In the genomic region with DNA sequence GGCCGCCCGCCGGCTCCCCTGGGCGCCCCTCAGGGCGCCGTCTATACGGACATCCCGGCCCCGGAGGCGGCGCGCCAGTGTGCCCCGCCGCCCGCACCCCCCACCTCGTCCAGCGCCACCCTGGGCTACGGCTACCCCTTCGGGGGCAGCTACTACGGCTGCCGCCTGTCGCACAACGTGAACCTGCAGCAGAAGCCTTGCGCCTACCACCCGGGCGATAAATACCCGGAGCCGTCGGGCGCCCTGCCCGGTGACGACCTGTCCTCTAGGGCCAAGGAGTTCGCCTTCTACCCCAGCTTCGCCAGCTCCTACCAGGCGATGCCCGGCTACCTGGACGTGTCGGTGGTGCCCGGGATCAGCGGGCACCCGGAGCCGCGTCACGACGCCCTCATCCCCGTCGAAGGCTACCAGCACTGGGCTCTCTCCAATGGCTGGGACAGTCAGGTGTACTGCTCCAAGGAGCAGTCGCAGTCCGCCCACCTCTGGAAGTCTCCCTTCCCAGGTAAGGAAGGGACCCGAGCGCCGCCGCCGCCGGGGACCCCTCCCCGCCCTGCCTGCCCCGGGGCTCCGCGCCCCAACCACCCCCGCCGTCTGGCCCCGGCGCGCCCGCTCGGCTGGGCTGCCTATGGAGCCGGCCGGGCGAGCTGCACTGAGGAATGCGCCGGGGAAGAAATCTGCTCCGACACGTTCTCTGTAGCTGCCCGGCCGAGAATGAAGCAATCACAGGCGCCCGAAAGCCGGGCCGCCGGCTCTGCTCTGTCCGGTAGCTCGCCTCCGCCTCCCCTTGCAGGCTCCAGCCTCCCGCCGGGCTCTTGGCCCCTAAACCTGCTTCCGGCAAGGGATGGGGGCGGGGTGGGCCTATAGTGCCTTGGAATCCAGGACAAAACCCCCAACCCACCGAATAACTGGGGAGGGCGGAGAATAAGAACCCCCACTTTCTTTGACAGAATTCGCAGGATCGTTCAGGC, we compare ENCODE assay signal across 11 cellular contexts. TPM values are rescaled to one million over a fixed set of nuclear protein-coding genes. Genes with fewer than 3 reads are reported as not detected.
A peak's percentile ranks its signal among the peaks of the same experiment; 100 is the strongest.
DNase-seq lines count a peak whose midpoint lies in the region; TF ChIP-seq lines count a peak whose summit lies in the region.
"Had no signal": no experiment of that assay in that cellular context is flagged by ENCODE, and none has a peak within 500 bp of the region (broad histone marks: within the 10 kb centered on the region; RNA-seq: fewer than 3 reads in every experiment).

No MANE protein-coding gene starts in this region.

- no peaks in the 10 kb centered on the region for H3K36me3 Mint-ChIP-seq in activated CD4-positive, alpha-beta memory T cell treated with anti-CD3 and anti-CD28 coated beads for 36 hours
- H3K36me3 Mint-ChIP-seq in activated CD4-positive, alpha-beta memory T cell treated with anti-CD3 and anti-CD28 coated beads, Interleukin-2, amount 10 ng/mL, durations not matched to agents 7 days and 5 days (ENCODE audit: low read depth), result no peaks in the 10 kb centered on the region
- H3K36me3 Mint-ChIP-seq in activated T-helper 2 cell treated with anti-CD3 and anti-CD28 coated beads, Interferon-gamma antibody, Interleukin-2, Interleukin-4, amounts not matched to agents 10 μg/mL and 5 μg/mL and 100 μg/mL, durations not matched to agents 14 hours and 24 hours and 36 hours (ENCODE audit: low read depth), result no peaks in the 10 kb centered on the region
- H3K36me3 Mint-ChIP-seq: stimulated activated effector memory CD8-positive, alpha-beta T cell treated with anti-CD3 and anti-CD28 coated beads, Interleukin-12 subunit alpha, Interleukin-12 subunit beta, amount 100 ng/mL, for 72 hours had no signal

- peaks cover 77% of the 10 kb centered on the region for H3K27me3 Mint-ChIP-seq in activated CD4-positive, alpha-beta memory T cell treated with anti-CD3 and anti-CD28 coated beads for 36 hours
- peaks cover 87% of the 10 kb centered on the region for H3K27me3 Mint-ChIP-seq in activated CD4-positive, alpha-beta memory T cell treated with anti-CD3 and anti-CD28 coated beads, Interleukin-2, amount 10 ng/mL, durations not matched to agents 7 days and 5 days
- H3K27me3 Mint-ChIP-seq in activated T-helper 2 cell treated with anti-CD3 and anti-CD28 coated beads, Interferon-gamma antibody, Interleukin-2, Interleukin-4, amounts not matched to agents 10 μg/mL and 5 μg/mL and 100 μg/mL, durations not matched to agents 14 hours and 24 hours and 36 hours (ENCODE audit: low read depth), result peaks cover 90% of the 10 kb centered on the region

- H3K9me3 Mint-ChIP-seq in activated CD4-positive, alpha-beta memory T cell treated with anti-CD3 and anti-CD28 coated beads for 36 hours, result no peaks in the 10 kb centered on the region
- H3K9me3 Mint-ChIP-seq in activated CD4-positive, alpha-beta memory T cell treated with anti-CD3 and anti-CD28 coated beads, Interleukin-2, amount 10 ng/mL, durations not matched to agents 7 days and 5 days, result no peaks in the 10 kb centered on the region
- no peaks in the 10 kb centered on the region for H3K9me3 Mint-ChIP-seq in activated T-helper 2 cell treated with anti-CD3 and anti-CD28 coated beads, Interferon-gamma antibody, Interleukin-2, Interleukin-4, amounts not matched to agents 10 μg/mL and 5 μg/mL and 100 μg/mL, durations not matched to agents 14 hours and 24 hours and 36 hours
- H3K9me3 Mint-ChIP-seq: stimulated activated effector memory CD8-positive, alpha-beta T cell treated with anti-CD3 and anti-CD28 coated beads, Interleukin-12 subunit alpha, Interleukin-12 subunit beta, amount 100 ng/mL, for 72 hours had no signal

- POLR2A ChIA-PET in activated CD4-positive, alpha-beta memory T cell treated with anti-CD3 and anti-CD28 coated beads for 36 hours (lab: Charles Lee), result no interaction called here
- POLR2A ChIA-PET in activated CD4-positive, alpha-beta memory T cell treated with anti-CD3 and anti-CD28 coated beads, Interleukin-2, amount 10 ng/mL, durations not matched to agents 7 days and 5 days (lab: Charles Lee), result no interaction called here

- H3K4me3 Mint-ChIP-seq in activated CD4-positive, alpha-beta memory T cell treated with anti-CD3 and anti-CD28 coated beads for 36 hours, result peak overlapping the region; percentile 21
- no peak overlapping the region for H3K4me3 Mint-ChIP-seq in activated CD4-positive, alpha-beta memory T cell treated with anti-CD3 and anti-CD28 coated beads, Interleukin-2, amount 10 ng/mL, durations not matched to agents 7 days and 5 days
- no peak overlapping the region for H3K4me3 Mint-ChIP-seq in activated T-helper 2 cell treated with anti-CD3 and anti-CD28 coated beads, Interferon-gamma antibody, Interleukin-2, Interleukin-4, amounts not matched to agents 10 μg/mL and 5 μg/mL and 100 μg/mL, durations not matched to agents 14 hours and 24 hours and 36 hours (ENCODE audit: low read depth)
- H3K4me3 Mint-ChIP-seq: stimulated activated effector memory CD8-positive, alpha-beta T cell treated with anti-CD3 and anti-CD28 coated beads, Interleukin-12 subunit alpha, Interleukin-12 subunit beta, amount 100 ng/mL, for 72 hours had no signal

- H3K27ac ChIP-seq in VCaP, result peak overlapping the region; percentile 33; the same call in 1 of the 2 replicates
- H3K27ac ChIP-seq: BLaER1 had no signal

- no peak for TF ChIP-seq CTCF in VCaP (conservative IDR thresholded peaks at IDR 0.05)

- DNase-seq in activated CD4-positive, alpha-beta memory T cell treated with anti-CD3 and anti-CD28 coated beads for 36 hours, result no peak
- no peak for DNase-seq in activated CD4-positive, alpha-beta memory T cell treated with anti-CD3 and anti-CD28 coated beads, Interleukin-2, amount 10 ng/mL, durations not matched to agents 7 days and 5 days
- DNase-seq in left kidney (ENCODE audit: low read depth, low spot score), result peak; percentile 81
- peak; percentile 71 for DNase-seq in ureter (ENCODE audit: low spot score)
- DNase-seq in activated T-helper 2 cell treated with anti-CD3 and anti-CD28 coated beads, Interferon-gamma antibody, Interleukin-2, Interleukin-4, amounts not matched to agents 10 μg/mL and 5 μg/mL and 100 μg/mL, durations not matched to agents 14 hours and 24 hours and 36 hours (ENCODE audit: low spot score), result no peak
- no peak for DNase-seq in NCI-H446 (lab: John Stamatoyannopoulos, UW)
- DNase-seq in activated gamma-delta T cell treated with Interleukin-2 at 50 U/mL for 16 hours, result no peak

- CTCF ChIA-PET in activated CD4-positive, alpha-beta memory T cell treated with anti-CD3 and anti-CD28 coated beads for 36 hours (lab: Charles Lee), result interaction anchor here (1.3 to 2.7 kb wide), 3 partner anchors 13 to 262 kb away, joined by 3 to 8 read pairs (median 4); no protein-coding TSS in a partner anchor
- CTCF ChIA-PET in activated CD4-positive, alpha-beta memory T cell treated with anti-CD3 and anti-CD28 coated beads, Interleukin-2, amount 10 ng/mL, durations not matched to agents 7 days and 5 days (lab: Charles Lee), result no interaction called here

- intact Hi-C loops in activated CD4-positive, alpha-beta memory T cell treated with anti-CD3 and anti-CD28 coated beads for 36 hours (cut with micrococcal nuclease), result no loop called here
- intact Hi-C loops in activated T-helper 2 cell treated with anti-CD3 and anti-CD28 coated beads, Interferon-gamma antibody, Interleukin-2, Interleukin-4, amounts not matched to agents 10 μg/mL and 5 μg/mL and 100 μg/mL, durations not matched to agents 14 hours and 24 hours and 36 hours (cut with micrococcal nuclease), result loop anchor here (2.0 to 10.0 kb wide), 3 partner anchors 33 to 189 kb away; a partner anchor contains a TSS

- no peak overlapping the region for H3K27ac Mint-ChIP-seq in activated CD4-positive, alpha-beta memory T cell treated with anti-CD3 and anti-CD28 coated beads for 36 hours
- H3K27ac Mint-ChIP-seq in activated CD4-positive, alpha-beta memory T cell treated with anti-CD3 and anti-CD28 coated beads, Interleukin-2, amount 10 ng/mL, durations not matched to agents 7 days and 5 days, result no peak overlapping the region
- H3K27ac Mint-ChIP-seq in activated T-helper 2 cell treated with anti-CD3 and anti-CD28 coated beads, Interferon-gamma antibody, Interleukin-2, Interleukin-4, amounts not matched to agents 10 μg/mL and 5 μg/mL and 100 μg/mL, durations not matched to agents 14 hours and 24 hours and 36 hours, result no peak overlapping the region
- H3K27ac Mint-ChIP-seq: stimulated activated effector memory CD8-positive, alpha-beta T cell treated with anti-CD3 and anti-CD28 coated beads, Interleukin-12 subunit alpha, Interleukin-12 subunit beta, amount 100 ng/mL, for 72 hours had no signal

- peaks cover 8% of the 10 kb centered on the region for H3K4me1 Mint-ChIP-seq in activated CD4-positive, alpha-beta memory T cell treated with anti-CD3 and anti-CD28 coated beads for 36 hours (ENCODE audit: low read depth)
- H3K4me1 Mint-ChIP-seq in activated CD4-positive, alpha-beta memory T cell treated with anti-CD3 and anti-CD28 coated beads, Interleukin-2, amount 10 ng/mL, durations not matched to agents 7 days and 5 days, result no peaks in the 10 kb centered on the region
- H3K4me1 Mint-ChIP-seq in activated T-helper 2 cell treated with anti-CD3 and anti-CD28 coated beads, Interferon-gamma antibody, Interleukin-2, Interleukin-4, amounts not matched to agents 10 μg/mL and 5 μg/mL and 100 μg/mL, durations not matched to agents 14 hours and 24 hours and 36 hours (ENCODE audit: low read depth), result no peaks in the 10 kb centered on the region

RNA-seq across cellular contexts. Expression of a gene that starts 0.8 kb away (rescaled TPM):
- not detected for total RNA-seq in activated CD4-positive, alpha-beta memory T cell treated with anti-CD3 and anti-CD28 coated beads for 36 hours
- not detected for total RNA-seq in activated CD4-positive, alpha-beta memory T cell treated with anti-CD3 and anti-CD28 coated beads, Interleukin-2, amount 10 ng/mL, durations not matched to agents 7 days and 5 days
- 0.21 TPM for total RNA-seq in ureter
- total RNA-seq in activated T-helper 2 cell treated with anti-CD3 and anti-CD28 coated beads, Interferon-gamma antibody, Interleukin-2, Interleukin-4, amounts not matched to agents 10 μg/mL and 5 μg/mL and 100 μg/mL, durations not matched to agents 14 hours and 24 hours and 36 hours, result not detected in 2 replicates
- total RNA-seq: pulmonary artery endothelial cell had no signal

RNA-seq across cellular contexts. Expression of a gene that starts 15.3 kb away (rescaled TPM):
- total RNA-seq in activated CD4-positive, alpha-beta memory T cell treated with anti-CD3 and anti-CD28 coated beads for 36 hours, result not detected
- not detected for total RNA-seq in activated CD4-positive, alpha-beta memory T cell treated with anti-CD3 and anti-CD28 coated beads, Interleukin-2, amount 10 ng/mL, durations not matched to agents 7 days and 5 days
- not detected for total RNA-seq in ureter
- total RNA-seq in activated T-helper 2 cell treated with anti-CD3 and anti-CD28 coated beads, Interferon-gamma antibody, Interleukin-2, Interleukin-4, amounts not matched to agents 10 μg/mL and 5 μg/mL and 100 μg/mL, durations not matched to agents 14 hours and 24 hours and 36 hours, result not detected in 2 replicates
- total RNA-seq: pulmonary artery endothelial cell had no signal

RNA-seq across cellular contexts. Expression of a gene that starts 33.5 kb away (rescaled TPM):
- total RNA-seq in activated CD4-positive, alpha-beta memory T cell treated with anti-CD3 and anti-CD28 coated beads for 36 hours, result not detected
- total RNA-seq in activated CD4-positive, alpha-beta memory T cell treated with anti-CD3 and anti-CD28 coated beads, Interleukin-2, amount 10 ng/mL, durations not matched to agents 7 days and 5 days, result not detected
- 1.7 TPM for total RNA-seq in ureter
- not detected in 2 replicates for total RNA-seq in activated T-helper 2 cell treated with anti-CD3 and anti-CD28 coated beads, Interferon-gamma antibody, Interleukin-2, Interleukin-4, amounts not matched to agents 10 μg/mL and 5 μg/mL and 100 μg/mL, durations not matched to agents 14 hours and 24 hours and 36 hours
- total RNA-seq: pulmonary artery endothelial cell had no signal

RNA-seq across cellular contexts. Expression of a gene that starts 35.3 kb away (rescaled TPM):
- not detected for total RNA-seq in activated CD4-positive, alpha-beta memory T cell treated with anti-CD3 and anti-CD28 coated beads for 36 hours
- not detected for total RNA-seq in activated CD4-positive, alpha-beta memory T cell treated with anti-CD3 and anti-CD28 coated beads, Interleukin-2, amount 10 ng/mL, durations not matched to agents 7 days and 5 days
- 6.6 TPM for total RNA-seq in ureter
- total RNA-seq in activated T-helper 2 cell treated with anti-CD3 and anti-CD28 coated beads, Interferon-gamma antibody, Interleukin-2, Interleukin-4, amounts not matched to agents 10 μg/mL and 5 μg/mL and 100 μg/mL, durations not matched to agents 14 hours and 24 hours and 36 hours, result not detected in 2 replicates
- total RNA-seq: pulmonary artery endothelial cell had no signal

RNA-seq across cellular contexts. Expression of a gene that starts 45.5 kb away (rescaled TPM):
- not detected for total RNA-seq in activated CD4-positive, alpha-beta memory T cell treated with anti-CD3 and anti-CD28 coated beads for 36 hours
- total RNA-seq in activated CD4-positive, alpha-beta memory T cell treated with anti-CD3 and anti-CD28 coated beads, Interleukin-2, amount 10 ng/mL, durations not matched to agents 7 days and 5 days, result not detected
- total RNA-seq in ureter, result 8.5 TPM
- not detected in 2 replicates for total RNA-seq in activated T-helper 2 cell treated with anti-CD3 and anti-CD28 coated beads, Interferon-gamma antibody, Interleukin-2, Interleukin-4, amounts not matched to agents 10 μg/mL and 5 μg/mL and 100 μg/mL, durations not matched to agents 14 hours and 24 hours and 36 hours
- total RNA-seq: pulmonary artery endothelial cell had no signal

Comparison
In these comparisons a context has a peak if more than half of its experiments do, and no peak if none do; other contexts are left out.
1. DNase-seq: peak in left kidney (single experiment) and ureter (single experiment); none in activated CD4-positive, alpha-beta memory T cell treated with anti-CD3 and anti-CD28 coated beads for 36 hours (single experiment), activated CD4-positive, alpha-beta memory T cell treated with anti-CD3 and anti-CD28 coated beads, Interleukin-2, amount 10 ng/mL, durations not matched to agents 7 days and 5 days (single experiment), activated T-helper 2 cell treated with anti-CD3 and anti-CD28 coated beads, Interferon-gamma antibody, Interleukin-2, Interleukin-4, amounts not matched to agents 10 μg/mL and 5 μg/mL and 100 μg/mL, durations not matched to agents 14 hours and 24 hours and 36 hours (single experiment), NCI-H446 (0 of 2) and activated gamma-delta T cell treated with Interleukin-2 at 50 U/mL for 16 hours (single experiment).